In the genomic region with DNA sequence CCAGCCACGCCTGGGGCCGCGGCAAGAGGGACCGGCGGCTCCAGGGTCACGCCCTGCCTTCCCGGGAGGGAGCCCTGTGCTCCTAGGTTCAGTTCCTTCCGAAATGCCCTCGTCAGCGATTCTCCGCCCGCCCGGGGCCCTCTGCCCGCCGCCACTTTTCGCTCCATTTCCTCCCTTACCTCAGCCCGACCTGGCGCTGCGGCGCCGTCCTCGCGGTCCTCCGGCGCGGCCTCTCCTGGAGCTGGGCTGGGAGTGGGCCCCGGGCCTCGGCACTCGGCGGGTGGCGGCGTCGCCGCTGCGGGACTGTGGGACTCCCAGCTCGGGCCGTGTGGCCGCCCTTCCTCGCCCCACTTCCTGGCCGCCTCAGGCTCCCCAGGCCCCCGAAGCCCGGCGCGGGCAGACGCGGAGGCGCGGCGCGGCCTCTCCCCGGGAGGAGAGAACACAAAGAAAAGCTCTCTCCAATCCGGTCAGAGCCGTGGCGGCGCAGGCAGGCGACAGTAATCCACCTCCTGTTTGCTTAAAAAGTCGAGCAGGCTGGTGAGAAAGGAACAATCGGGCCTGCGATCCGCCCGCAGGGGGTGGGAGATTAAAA, we compare ENCODE assay signal across 7 cellular contexts. TPM values are rescaled to one million over a fixed set of nuclear protein-coding genes. Genes with fewer than 3 reads are reported as not detected.
DNase-seq lines count a peak whose midpoint lies in the region; ATAC-seq and TF ChIP-seq lines count a peak whose summit lies in the region.

No MANE protein-coding gene starts in this region.

- TF ChIP-seq POLR2A in sigmoid colon (IDR thresholded peaks at IDR 0.05): no peak

- WGBS in H9 (ENCODE audit: extremely low coverage, insufficient read length, low lambda C conversion rate): no CpG with 5 or more reads among the region's 61 CpGs
- WGBS in sigmoid colon, 2 donors: 0 to 1% methylated on average over 61 of the region's 61 CpGs

- no peak for TF ChIP-seq CTCF in H9 (conservative IDR thresholded peaks at IDR 0.05)
- no peak for TF ChIP-seq CTCF in right atrium auricular region (IDR thresholded peaks at IDR 0.05)
- no peak for TF ChIP-seq CTCF in sigmoid colon (IDR thresholded peaks at IDR 0.05)

- no peak for ATAC-seq in GM18502 (IDR thresholded peaks at IDR 0.05; ENCODE audit: poor library complexity, unreplicated experiment)

- H3K14ac ChIP-seq in H9 (ENCODE audit: insufficient read depth, low read length): peak overlapping the region; percentile 89

- H2BK120ac ChIP-seq in H9 (ENCODE audit: low read depth, low read length, poor library complexity, severe bottlenecking): no peak overlapping the region

- DNase-seq in H9 (peak; percentile 87), NCI-H524 (lab: John Stamatoyannopoulos, UW) (peak; percentile 64 to 87), right atrium auricular region (ENCODE audit: low spot score) (no peak), sigmoid colon (no peak), 8988T (no peak)
- peak; percentile 46 for DNase-seq in activated naive CD8-positive, alpha-beta T cell treated with anti-CD3 and anti-CD28 coated beads for 36 hours

- H3K27me3 ChIP-seq in H9 (ENCODE audit: insufficient read depth, low read length): peaks cover 41% of the 10 kb centered on the region
- no peaks in the 10 kb centered on the region for H3K27me3 ChIP-seq in right atrium auricular region
- no peaks in the 10 kb centered on the region for H3K27me3 ChIP-seq in sigmoid colon

- peak overlapping the region; percentile 10 for H3K9ac ChIP-seq in H9 (ENCODE audit: extremely low read depth, insufficient read length, low read length)

- no peak overlapping the region for H4K91ac ChIP-seq in H9 (ENCODE audit: insufficient read length, low read depth, low read length)

- TF ChIP-seq EP300 in sigmoid colon (IDR thresholded peaks at IDR 0.05): no peak

- H3K4me2 ChIP-seq in H9 (ENCODE audit: insufficient read depth, insufficient read length, low read length): peak overlapping the region; percentile 39

- H2BK5ac ChIP-seq in H9 (ENCODE audit: insufficient read length, low read length): no peak overlapping the region

- H4K20me1 ChIP-seq in H9 (ENCODE audit: control insufficient read depth, insufficient read depth, insufficient read length): no peaks in the 10 kb centered on the region

- H3K23ac ChIP-seq in H9 (ENCODE audit: insufficient read length, low read depth, low read length): no peak overlapping the region

- intact Hi-C loops in sigmoid colon (cut with DNase I): no loop called here

- H2AK5ac ChIP-seq in H9 (ENCODE audit: insufficient read length, low read length): no peak overlapping the region

- no peak overlapping the region for H2AFZ ChIP-seq in H9 (ENCODE audit: low read length)

- H3K9me3 ChIP-seq in H9 (ENCODE audit: control insufficient read depth, low read depth, low read length) (no peaks in the 10 kb centered on the region), right atrium auricular region (no peaks in the 10 kb centered on the region), sigmoid colon (no peaks in the 10 kb centered on the region)

- H3K23me2 ChIP-seq in H9 (ENCODE audit: insufficient read length, low read depth, low read length, poor library complexity, severe bottlenecking): peaks cover 48% of the 10 kb centered on the region

- H3K36me3 ChIP-seq in right atrium auricular region (no peaks in the 10 kb centered on the region), sigmoid colon (no peaks in the 10 kb centered on the region)

- peak overlapping the region; percentile 68 for H3K18ac ChIP-seq in H9 (ENCODE audit: insufficient read length, low read depth, low read length)

- peak overlapping the region; percentile 52 to 77 (median 70); a peak in 1 of 7 replicates for H3K27ac Mint-ChIP-seq in H9
- no peak overlapping the region for H3K27ac Mint-ChIP-seq in activated naive CD8-positive, alpha-beta T cell treated with anti-CD3 and anti-CD28 coated beads for 36 hours

- H3K27ac ChIP-seq in H9 (ENCODE audit: insufficient read length, low read depth, low read length): no peak overlapping the region
- peak overlapping the region; percentile 95 to 98 for H3K27ac ChIP-seq in right atrium auricular region
- peak overlapping the region; percentile 93 to 99 (median 97) for H3K27ac ChIP-seq in sigmoid colon

- H3K36me3 Mint-ChIP-seq in H9 (ENCODE audit: insufficient read depth in 1 of 3, low read depth in 3 of 3): peaks cover 0 to 3% (median 0%) of the 10 kb centered on the region in 3 experiments; a peak in 2 of 7 replicates
- H3K36me3 Mint-ChIP-seq in activated naive CD8-positive, alpha-beta T cell treated with anti-CD3 and anti-CD28 coated beads for 36 hours: no peaks in the 10 kb centered on the region

- no peak overlapping the region for H2BK20ac ChIP-seq in H9 (ENCODE audit: low read depth, low read length, poor library complexity, severe bottlenecking)

- H2BK12ac ChIP-seq in H9 (ENCODE audit: insufficient read length, low read depth, low read length): no peak overlapping the region

- H3K4me3 Mint-ChIP-seq in H9: peak overlapping the region; percentile 62 to 80
- no peak overlapping the region for H3K4me3 Mint-ChIP-seq in activated naive CD8-positive, alpha-beta T cell treated with anti-CD3 and anti-CD28 coated beads for 36 hours

- H2BK15ac ChIP-seq in H9 (ENCODE audit: low read depth, low read length): no peak overlapping the region

- no peak overlapping the region for H3K56ac ChIP-seq in H9 (ENCODE audit: insufficient read length, low read depth, low read length)

- peaks cover 54% of the 10 kb centered on the region for H3K27me3 Mint-ChIP-seq in H9 (ENCODE audit: low read depth)
- H3K27me3 Mint-ChIP-seq in activated naive CD8-positive, alpha-beta T cell treated with anti-CD3 and anti-CD28 coated beads for 36 hours: peaks cover 79% of the 10 kb centered on the region

- H4K5ac ChIP-seq in H9 (ENCODE audit: insufficient read length, low read depth, low read length): no peak overlapping the region

- no peaks in the 10 kb centered on the region; the same call in 1 of the 2 replicates for H3K4me1 ChIP-seq in H9 (ENCODE audit: insufficient read depth, low read length)
- peaks cover 0 to 46% of the 10 kb centered on the region in 2 donors for H3K4me1 ChIP-seq in right atrium auricular region
- H3K4me1 ChIP-seq in sigmoid colon: peaks cover 0 to 55% (median 42%) of the 10 kb centered on the region in 4 donors

- H3K4me3 ChIP-seq in right atrium auricular region: peak overlapping the region; percentile 54 to 77
- H3K4me3 ChIP-seq in sigmoid colon: peak overlapping the region; percentile 69 to 84 (median 74)

- no peaks in the 10 kb centered on the region for H3K79me2 ChIP-seq in H9 (ENCODE audit: insufficient read depth, low read length)

- H3K9me3 Mint-ChIP-seq in H9: peaks cover 0 to 4% of the 10 kb centered on the region in 2 experiments; a peak in 1 of 5 replicates
- H3K9me3 Mint-ChIP-seq in activated naive CD8-positive, alpha-beta T cell treated with anti-CD3 and anti-CD28 coated beads for 36 hours: no peaks in the 10 kb centered on the region

- H3K4ac ChIP-seq in H9 (ENCODE audit: low read depth, low read length): no peak overlapping the region

- no peak overlapping the region for H3T11ph ChIP-seq in H9 (ENCODE audit: low read length)

- no peaks in the 10 kb centered on the region for H3K79me1 ChIP-seq in H9 (ENCODE audit: insufficient read depth, low read depth, low read length, poor library complexity, severe bottlenecking)

- H3K4me1 Mint-ChIP-seq in H9: peaks cover 33 to 51% of the 10 kb centered on the region in 2 experiments
- peaks cover 22% of the 10 kb centered on the region for H3K4me1 Mint-ChIP-seq in activated naive CD8-positive, alpha-beta T cell treated with anti-CD3 and anti-CD28 coated beads for 36 hours

- H4K8ac ChIP-seq in H9 (replicated peaks; ENCODE audit: insufficient read length, low read depth, low read length): no peak overlapping the region

RNA-seq across cellular contexts. Expression of a gene that starts 1.6 kb away (rescaled TPM):
- total RNA-seq in H9 (2021) (1.7 and 3.1 TPM in 2 replicates), right atrium auricular region (10 to 100 TPM in 1 of 2 donors, 1 to 10 TPM in 1; 5.8 to 12.7 TPM), sigmoid colon (10 to 100 TPM in 1 of 4 donors, 1 to 10 TPM in 3; 3.8 to 18.6 (median 7.2) TPM)
- total RNA-seq in activated naive CD8-positive, alpha-beta T cell treated with anti-CD3 and anti-CD28 coated beads for 36 hours: under 1 TPM; 0.08 to 0.25 TPM
- 10 to 100 TPM in 1 of 3 donors, 1 to 10 TPM in 2; 1.8 to 12.9 (median 3.0) TPM for polyA plus RNA-seq in sigmoid colon

Comparison
In these comparisons a context has a peak if more than half of its experiments do, and no peak if none do; other contexts are left out.
1. DNase-seq: peak in H9 (single experiment), NCI-H524 (2 of 2) and activated naive CD8-positive, alpha-beta T cell treated with anti-CD3 and anti-CD28 coated beads for 36 hours (single experiment); none in right atrium auricular region (single experiment), sigmoid colon (single experiment) and 8988T (single experiment).